2 cellular contexts compared by ENCODE assay signal in genomic region chr1:85041793-85042192, GRCh38.
A peak's percentile ranks its signal among the peaks of the same experiment; 100 is the strongest.
TF ChIP-seq lines count a peak whose summit lies in the region.

No MANE protein-coding gene starts in this region.

TF ChIP-seq in HEK293, 187 proteins besides CTCF, POLR2A, EP300 and RAD21:
- TF ChIP-seq ZBTB20 (tag by site-specific recombination; IDR thresholded peaks at IDR 0.05): no peak
- peak; percentile 94 for TF ChIP-seq ZSCAN4 (tag by site-specific recombination; IDR thresholded peaks at IDR 0.05)

TF ChIP-seq in H1, 55 proteins besides CTCF, POLR2A, EP300 and RAD21:
- TF ChIP-seq RFX5 (IDR thresholded peaks at IDR 0.05; ENCODE audit: borderline replicate concordance, low read depth, low read length) (no peak), SP2 (IDR thresholded peaks at IDR 0.05; ENCODE audit: low read length) (no peak), BRCA1 (IDR thresholded peaks at IDR 0.05; ENCODE audit: low read depth, low read length) (no peak), PHF8 (conservative IDR thresholded peaks at IDR 0.05; ENCODE audit: low read depth, low read length) (no peak), RXRA (IDR thresholded peaks at IDR 0.05; ENCODE audit: insufficient read depth, low read depth, low read length) (no peak), E2F6 (IDR thresholded peaks at IDR 0.05) (no peak), HDAC6 (IDR thresholded peaks at IDR 0.05; ENCODE audit: low read depth, low read length) (no peak), JUND (IDR thresholded peaks at IDR 0.05; ENCODE audit: low read length) (no peak), SIRT6 (IDR thresholded peaks at IDR 0.05; ENCODE audit: low read length) (no peak), BACH1 (IDR thresholded peaks at IDR 0.05; ENCODE audit: low read length) (no peak), MAX (IDR thresholded peaks at IDR 0.05) (no peak), SP4 (IDR thresholded peaks at IDR 0.05; ENCODE audit: low read length) (no peak), CBX8 (IDR thresholded peaks at IDR 0.05; ENCODE audit: borderline replicate concordance, low read depth, low read length) (no peak), SAP30 (IDR thresholded peaks at IDR 0.05; ENCODE audit: insufficient read depth, insufficient replicate concordance, low read length) (no peak), POLR2AphosphoS5 (IDR thresholded peaks at IDR 0.05; ENCODE audit: low read depth, low read length) (no peak), CHD2 (IDR thresholded peaks at IDR 0.05; ENCODE audit: low read length) (no peak)
